ENCODE assay signal across 27 cellular contexts in genomic region chr19:20005741-20006140, GRCh38.
"Had no signal": no experiment of that assay in that cellular context is flagged by ENCODE, and none has a peak within 500 bp of the region (broad histone marks: within the 10 kb centered on the region; RNA-seq: fewer than 3 reads in every experiment).

No MANE protein-coding gene starts in this region.

- H3K27me3 ChIP-seq: dorsolateral prefrontal cortex, esophagus squamous epithelium, gastrocnemius medialis, heart right ventricle had no signal

- H3K4me3 ChIP-seq: coronary artery, dorsolateral prefrontal cortex, esophagus squamous epithelium, heart right ventricle, left ventricle myocardium inferior, lower lobe of right lung, mucosa of descending colon had no signal

- ATAC-seq: effector memory CD8-positive, alpha-beta T cell; esophagus mucosa; gastrocnemius medialis; heart right ventricle; left colon; left lobe of liver; lower lobe of right lung; mucosa of descending colon had no signal

- H3K27ac Mint-ChIP-seq: effector memory CD8-positive, alpha-beta T cell; immature natural killer cell; mesothelial cell of epicardium had no signal

- H3K27me3 Mint-ChIP-seq: effector memory CD8-positive, alpha-beta T cell had no signal

- H3K4me3 Mint-ChIP-seq: effector memory CD8-positive, alpha-beta T cell; immature natural killer cell; mesothelial cell of epicardium had no signal

- H3K4me1 ChIP-seq: esophagus squamous epithelium, gastrocnemius medialis, heart right ventricle, left ventricle myocardium inferior, lower lobe of right lung had no signal

- H3K27ac ChIP-seq: coronary artery, dorsolateral prefrontal cortex, epithelial cell of prostate, esophagus squamous epithelium, gastrocnemius medialis, heart right ventricle, left ventricle myocardium inferior, lower lobe of right lung had no signal

- H3K4me1 Mint-ChIP-seq: mesothelial cell of epicardium had no signal

- DNase-seq: dermis blood vessel endothelial cell; dorsolateral prefrontal cortex; effector CD4-positive, alpha-beta T cell; effector memory CD8-positive, alpha-beta T cell; erythroblast; esophagus squamous epithelium; foreskin fibroblast; foreskin melanocyte; gastrocnemius medialis; glutamatergic neuron; head of caudate nucleus; heart right ventricle; hippocampal formation; immature natural killer cell; islet precursor cell; kidney; kidney glomerular epithelial cell; left colon; left ventricle myocardium inferior; lower lobe of right lung; mesenchymal stem cell; mucosa of descending colon had no signal
